Comparison of ENCODE assay signal across 10 cellular contexts in genomic region chr1:199009447-199009846, GRCh38.
A peak's percentile ranks its signal among the peaks of the same experiment; 100 is the strongest.
DNase-seq lines count a peak whose midpoint lies in the region; ATAC-seq and TF ChIP-seq lines count a peak whose summit lies in the region.
"Had no signal": no experiment of that assay in that cellular context is flagged by ENCODE, and none has a peak within 500 bp of the region (broad histone marks: within the 10 kb centered on the region; RNA-seq: fewer than 3 reads in every experiment).

No MANE protein-coding gene starts in this region.

- peaks cover 0 to 6% (median 0%) of the 10 kb centered on the region in 11 donors for H3K9me3 Mint-ChIP-seq in naive thymus-derived CD4-positive, alpha-beta T cell

- H3K4ac ChIP-seq in trophoblast cell (ENCODE audit: low read depth, low read length): no peak overlapping the region

- peaks cover 0 to 26% (median 0%) of the 10 kb centered on the region in 5 donors for H3K36me3 Mint-ChIP-seq in naive thymus-derived CD4-positive, alpha-beta T cell

- peak overlapping the region; percentile 38 for H3K4me3 ChIP-seq in OCI-LY1 (ENCODE audit: low read depth, low read length, poor library complexity, severe bottlenecking)
- H3K4me3 ChIP-seq in naive thymus-derived CD4-positive, alpha-beta T cell (ENCODE audit: low read length): peak overlapping the region; percentile 3
- H3K4me3 ChIP-seq in trophoblast cell (ENCODE audit: low read depth, low read length): no peak overlapping the region
- H3K4me3 ChIP-seq: sigmoid colon had no signal

- H3F3A ChIP-seq in OCI-LY1 (ENCODE audit: insufficient read depth, low read length): 0 out of 2 replicates have a peak, but pooled peaks cover 7% of the 10 kb centered on the region

- H3K14ac ChIP-seq in trophoblast cell (ENCODE audit: low read length): no peak overlapping the region

- no peaks in the 10 kb centered on the region for H3K9me2 ChIP-seq in OCI-LY1 (ENCODE audit: low read depth, low read length)

- H4K20me1 ChIP-seq in OCI-LY1 (ENCODE audit: insufficient read depth, low read length): no peaks in the 10 kb centered on the region

- CTCF ChIA-PET in naive thymus-derived CD4-positive, alpha-beta T cell (lab: Charles Lee): no interaction called here
- CTCF ChIA-PET in RWPE1 (lab: Yijun Ruan, JAX): interaction anchor here (0.6 to 1.2 kb wide), 4 partner anchors 34 to 1130 kb away, joined by 3 read pairs; no protein-coding TSS in a partner anchor

- H3K9ac ChIP-seq in OCI-LY1 (ENCODE audit: low read length) (peak overlapping the region; percentile 75), trophoblast cell (ENCODE audit: low read length) (no peak overlapping the region)

- H3K4me3 Mint-ChIP-seq in naive thymus-derived CD4-positive, alpha-beta T cell: peak overlapping the region; percentile 3 to 74 (median 56)

- ATAC-seq in GM18873 (IDR thresholded peaks at IDR 0.05; ENCODE audit: low FRiP score, unreplicated experiment) (peak; percentile 57), HG02852 (IDR thresholded peaks at IDR 0.05; ENCODE audit: unreplicated experiment) (peak; percentile 77)
- ATAC-seq in naive thymus-derived CD4-positive, alpha-beta T cell: no peak
- ATAC-seq: HCT116 had no signal

- H3K27me3 ChIP-seq in OCI-LY1 (ENCODE audit: insufficient read depth, low read length): no peaks in the 10 kb centered on the region
- no peaks in the 10 kb centered on the region for H3K27me3 ChIP-seq in naive thymus-derived CD4-positive, alpha-beta T cell (ENCODE audit: control insufficient read depth in 2 of 2, insufficient read depth in 2 of 2, low read length in 2 of 2)
- H3K27me3 ChIP-seq in trophoblast cell (ENCODE audit: insufficient read depth, low read length): no peaks in the 10 kb centered on the region
- H3K27me3 ChIP-seq: sigmoid colon had no signal

- no peaks in the 10 kb centered on the region for H3K79me1 ChIP-seq in trophoblast cell (ENCODE audit: low read length)

- no peak for TF ChIP-seq CTCF in OCI-LY1 (IDR thresholded peaks at IDR 0.05; ENCODE audit: low read length)
- no peak for TF ChIP-seq CTCF in RWPE1 (conservative IDR thresholded peaks at IDR 0.05; ENCODE audit: low read depth)

- H2BK12ac ChIP-seq in trophoblast cell (ENCODE audit: low read length): no peak overlapping the region

- H3K27me3 Mint-ChIP-seq in naive thymus-derived CD4-positive, alpha-beta T cell: no peaks in the 10 kb centered on the region

- DNase-seq in naive thymus-derived CD4-positive, alpha-beta T cell: peak in 4 of 9 donors; percentile 7 to 24 (median 14)
- no peak for DNase-seq in RWPE1 (ENCODE audit: low spot score)
- no peak for DNase-seq in DMS153 treated with DMSO at 0.1 percent for 48 hours (lab: John Stamatoyannopoulos, UW; ENCODE audit: unreplicated experiment)
- DNase-seq in trophoblast cell: no peak
- DNase-seq: activated effector memory CD4-positive, alpha-beta T cell treated with Interleukin-2 at 50 U/mL for 16 hours; sigmoid colon had no signal

- POLR2A ChIA-PET in naive thymus-derived CD4-positive, alpha-beta T cell (lab: Charles Lee): interaction anchor here (0.6 kb wide), 1 partner anchor 1214 kb away, joined by 3 read pairs; no protein-coding TSS in a partner anchor
- POLR2A ChIA-PET in RWPE1 (lab: Yijun Ruan, JAX; ENCODE audit: low non-redundant PET): no interaction called here

- no peak overlapping the region for H2AFZ ChIP-seq in OCI-LY1 (ENCODE audit: low read length)
- no peak overlapping the region for H2AFZ ChIP-seq in trophoblast cell (ENCODE audit: insufficient read depth, low read length, poor library complexity)

- peak overlapping the region; percentile 65 for H3K4me2 ChIP-seq in OCI-LY1 (ENCODE audit: low read length)
- no peak overlapping the region for H3K4me2 ChIP-seq in trophoblast cell (ENCODE audit: low read length)

- H3K79me2 ChIP-seq in OCI-LY1 (ENCODE audit: insufficient read depth, low read length) (peaks cover 5% of the 10 kb centered on the region; the same call in 1 of the 2 replicates), trophoblast cell (ENCODE audit: control insufficient read depth, insufficient read depth, low read length, poor library complexity) (no peaks in the 10 kb centered on the region)

- no CpG with 5 or more reads among the region's 5 CpGs for WGBS in trophoblast cell (ENCODE audit: extremely low coverage, insufficient coverage, insufficient read length)

- H3K9me3 ChIP-seq in OCI-LY1 (ENCODE audit: low read length): no peaks in the 10 kb centered on the region; the same call in 1 of the 2 replicates
- no peaks in the 10 kb centered on the region for H3K9me3 ChIP-seq in naive thymus-derived CD4-positive, alpha-beta T cell (ENCODE audit: control insufficient read depth in 2 of 3, low read length in 3 of 3)
- H3K9me3 ChIP-seq in trophoblast cell (ENCODE audit: insufficient read depth, low read depth, low read length): no peaks in the 10 kb centered on the region
- H3K9me3 ChIP-seq: sigmoid colon had no signal

- peaks cover 19 to 52% (median 26%) of the 10 kb centered on the region in 7 donors for H3K4me1 Mint-ChIP-seq in naive thymus-derived CD4-positive, alpha-beta T cell

- no peak overlapping the region for H3K18ac ChIP-seq in trophoblast cell (ENCODE audit: low read length)

- intact Hi-C loops in naive thymus-derived CD4-positive, alpha-beta T cell (cut with micrococcal nuclease): loop anchor here in 1 of 2 donors (2.0 kb wide), 1 partner anchor 31 kb away; no protein-coding TSS in a partner anchor

- H3K27ac ChIP-seq in OCI-LY1 (ENCODE audit: low read depth, low read length, poor library complexity, severe bottlenecking): peak overlapping the region; percentile 92
- no peak overlapping the region for H3K27ac ChIP-seq in naive thymus-derived CD4-positive, alpha-beta T cell (ENCODE audit: low read depth, low read length)
- no peak overlapping the region for H3K27ac ChIP-seq in RWPE1
- H3K27ac ChIP-seq in trophoblast cell (ENCODE audit: low read depth, low read length): no peak overlapping the region
- H3K27ac ChIP-seq: sigmoid colon had no signal

- no peak overlapping the region for H3K23ac ChIP-seq in trophoblast cell (ENCODE audit: low read length)

- H4K12ac ChIP-seq in trophoblast cell (ENCODE audit: low read depth, low read length): no peak overlapping the region

- no peak overlapping the region for H4K91ac ChIP-seq in trophoblast cell (ENCODE audit: low read depth, low read length)

- no peak overlapping the region for H2AK5ac ChIP-seq in trophoblast cell (ENCODE audit: low read length)

- H2BK120ac ChIP-seq in trophoblast cell (ENCODE audit: insufficient read depth, low read length, poor library complexity): no peak overlapping the region

- no peak overlapping the region for H2BK5ac ChIP-seq in trophoblast cell (ENCODE audit: low read depth, low read length, poor library complexity)

- H3K36me3 ChIP-seq in OCI-LY1 (ENCODE audit: insufficient read depth, low read length): no peaks in the 10 kb centered on the region; the same call in 1 of the 2 replicates
- H3K36me3 ChIP-seq in naive thymus-derived CD4-positive, alpha-beta T cell (ENCODE audit: control insufficient read depth in 2 of 3, insufficient read depth in 3 of 3, low read length in 3 of 3): no peaks in the 10 kb centered on the region
- H3K36me3 ChIP-seq in trophoblast cell (ENCODE audit: control insufficient read depth in 1 of 2, insufficient read depth in 2 of 2, low read length in 2 of 2): no peaks in the 10 kb centered on the region
- H3K36me3 ChIP-seq: sigmoid colon had no signal

- H4K8ac ChIP-seq in trophoblast cell (ENCODE audit: low read depth, low read length): no peak overlapping the region

- H3K4me1 ChIP-seq in OCI-LY1 (ENCODE audit: insufficient read depth, low read length, severe bottlenecking) (peaks cover 75% of the 10 kb centered on the region), trophoblast cell (ENCODE audit: control insufficient read depth in 1 of 2, insufficient read depth in 2 of 2, low read length in 2 of 2) (peaks cover 0 to 4% of the 10 kb centered on the region in 2 experiments)
- H3K4me1 ChIP-seq in naive thymus-derived CD4-positive, alpha-beta T cell (ENCODE audit: control insufficient read depth in 2 of 2, insufficient read depth in 2 of 2, low read length in 2 of 2): peaks cover 8 to 19% of the 10 kb centered on the region in 2 donors

- H3K27ac Mint-ChIP-seq in naive thymus-derived CD4-positive, alpha-beta T cell: peak overlapping the region in 5 of 9 donors; percentile 23 to 77 (median 44)
